In genomic region chr9:111110805-111111204, GRCh38 we compare ENCODE assay signal across 1 cellular context.
TF ChIP-seq lines count a peak whose summit lies in the region.

No MANE protein-coding gene starts in this region.

TF ChIP-seq in H1, 55 proteins besides CTCF, POLR2A, EP300 and RAD21 (continued from another document):
- TF ChIP-seq CHD7 (IDR thresholded peaks at IDR 0.05; ENCODE audit: insufficient replicate concordance, low read length) = no peak
- TF ChIP-seq ZNF274 (IDR thresholded peaks at IDR 0.05; ENCODE audit: borderline replicate concordance, extremely low read depth, low read length) = no peak
- no peak for TF ChIP-seq BRCA1 (IDR thresholded peaks at IDR 0.05; ENCODE audit: low read depth, low read length)
- no peak for TF ChIP-seq GABPA (IDR thresholded peaks at IDR 0.05; ENCODE audit: borderline replicate concordance, insufficient read depth, low read length)
- no peak for TF ChIP-seq JUND (IDR thresholded peaks at IDR 0.05; ENCODE audit: low read length)
- no peak for TF ChIP-seq POLR2AphosphoS5 (IDR thresholded peaks at IDR 0.05; ENCODE audit: low read depth, low read length)
- TF ChIP-seq SIRT6 (IDR thresholded peaks at IDR 0.05; ENCODE audit: low read length) = no peak
- no peak for TF ChIP-seq CHD2 (IDR thresholded peaks at IDR 0.05; ENCODE audit: low read length)
TF ChIP-seq in H1: peak in this region for 0.
